In the genomic region with DNA sequence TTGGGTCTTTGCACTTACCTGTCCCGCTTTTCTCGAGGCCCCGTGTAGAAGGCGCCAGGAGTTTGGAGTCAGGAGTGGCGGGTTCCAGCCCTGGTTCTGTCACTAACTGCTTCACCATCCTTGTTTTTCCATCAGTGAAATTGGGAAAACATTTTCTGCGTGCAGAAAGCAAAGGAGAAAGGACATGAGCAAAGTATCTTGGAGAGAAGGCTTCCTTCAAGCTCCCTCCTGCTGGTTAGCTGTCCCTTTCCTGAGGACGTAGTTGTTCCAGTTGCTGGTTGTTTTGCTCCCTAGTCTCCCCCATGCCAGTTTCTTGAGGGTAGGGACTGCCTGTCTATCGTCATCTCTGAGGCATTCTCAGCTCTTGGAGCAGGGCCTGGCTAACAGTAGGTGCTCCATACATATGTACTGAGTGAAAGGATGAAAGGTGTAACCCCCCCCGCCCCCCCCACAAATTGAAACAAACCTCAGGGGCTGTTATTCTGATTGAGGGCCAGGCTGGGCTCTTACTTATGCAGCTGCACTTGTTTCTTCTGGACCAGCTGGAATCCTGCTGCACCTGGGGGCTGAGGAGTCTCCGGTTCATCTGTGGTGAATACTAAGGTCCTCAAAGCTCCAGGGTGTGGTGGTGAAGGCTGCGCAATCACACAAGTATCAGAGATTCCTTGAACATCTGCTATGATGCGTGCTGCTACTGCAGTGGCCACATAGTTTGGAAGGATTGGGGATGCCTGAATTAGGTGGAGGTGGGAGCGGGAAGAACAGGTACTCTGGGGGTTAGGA, we compare ENCODE assay signal across 8 cellular contexts. TPM values are rescaled to one million over a fixed set of nuclear protein-coding genes. Genes with fewer than 3 reads are reported as not detected.
DNase-seq lines count a peak whose midpoint lies in the region; ATAC-seq and TF ChIP-seq lines count a peak whose summit lies in the region.

No MANE protein-coding gene starts in this region.

- peaks cover 55% of the 10 kb centered on the region for H3K4me1 Mint-ChIP-seq in activated naive CD8-positive, alpha-beta T cell treated with anti-CD3 and anti-CD28 coated beads, Interleukin-2, amount 10 ng/mL, durations not matched to agents 7 days and 5 days

- peak overlapping the region; percentile 90 for H3K4me3 ChIP-seq in BJ (ENCODE audit: low read depth, low read length)
- H3K4me3 ChIP-seq in left lung = peak overlapping the region; percentile 58 to 59
- H3K4me3 ChIP-seq in upper lobe of left lung = peak overlapping the region; percentile 61 to 79 (median 74)

- peaks cover 31 to 64% of the 10 kb centered on the region in 2 donors for H3K4me1 ChIP-seq in left lung
- H3K4me1 ChIP-seq in upper lobe of left lung = peaks cover 39 to 50% (median 45%) of the 10 kb centered on the region in 4 donors

- no peak for TF ChIP-seq EP300 in upper lobe of left lung (IDR thresholded peaks at IDR 0.05)

- TF ChIP-seq CTCF in BJ (IDR thresholded peaks at IDR 0.05; ENCODE audit: insufficient read depth, low read depth, low read length) (no peak), left lung (IDR thresholded peaks at IDR 0.05) (no peak), upper lobe of left lung (IDR thresholded peaks at IDR 0.05) (no peak)

- H3K9me3 ChIP-seq in left lung (no peaks in the 10 kb centered on the region), upper lobe of left lung (no peaks in the 10 kb centered on the region)

- POLR2A ChIA-PET in BJ (lab: Charles Lee) = interaction anchor here (1.3 kb wide), 1 partner anchor 16 kb away, joined by 6 read pairs; no protein-coding TSS in a partner anchor
- POLR2A ChIA-PET in activated naive CD8-positive, alpha-beta T cell treated with anti-CD3 and anti-CD28 coated beads, Interleukin-2, amount 10 ng/mL, durations not matched to agents 7 days and 5 days (lab: Charles Lee) = interaction anchor here (2.0 to 3.0 kb wide), 4 partner anchors 10 to 79 kb away, joined by 11 to 25 read pairs (median 14); partner anchors contain the start of genes DCTN4, IRGM and RBM22

- H3K27me3 Mint-ChIP-seq in activated naive CD8-positive, alpha-beta T cell treated with anti-CD3 and anti-CD28 coated beads, Interleukin-2, amount 10 ng/mL, durations not matched to agents 7 days and 5 days = peaks cover 4% of the 10 kb centered on the region

- peak overlapping the region; percentile 97 for H3K27ac Mint-ChIP-seq in activated naive CD8-positive, alpha-beta T cell treated with anti-CD3 and anti-CD28 coated beads, Interleukin-2, amount 10 ng/mL, durations not matched to agents 7 days and 5 days

- 37 to 54% methylated on average over 12 to 13 of the region's 13 CpGs for WGBS in upper lobe of left lung, 2 donors

- H3K9me3 Mint-ChIP-seq in activated naive CD8-positive, alpha-beta T cell treated with anti-CD3 and anti-CD28 coated beads, Interleukin-2, amount 10 ng/mL, durations not matched to agents 7 days and 5 days = no peaks in the 10 kb centered on the region

- H3K36me3 Mint-ChIP-seq in activated naive CD8-positive, alpha-beta T cell treated with anti-CD3 and anti-CD28 coated beads, Interleukin-2, amount 10 ng/mL, durations not matched to agents 7 days and 5 days = peaks cover 9% of the 10 kb centered on the region

- H3K36me3 ChIP-seq in BJ (ENCODE audit: control insufficient read depth, insufficient read depth, low read length) (no peaks in the 10 kb centered on the region), left lung (no peaks in the 10 kb centered on the region), upper lobe of left lung (no peaks in the 10 kb centered on the region)

- intact Hi-C loops in left lung (cut with DNase I) = no loop called here

- ATAC-seq in HG02852 (IDR thresholded peaks at IDR 0.05; ENCODE audit: unreplicated experiment) (peak; percentile 1), left lung (no peak), upper lobe of left lung (ENCODE audit: low FRiP score in 2 of 2) (no peak), HG03108 (IDR thresholded peaks at IDR 0.05; ENCODE audit: unreplicated experiment) (no peak)
- no peak for ATAC-seq in activated naive CD8-positive, alpha-beta T cell treated with anti-CD3 and anti-CD28 coated beads, Interleukin-2, amount 10 ng/mL, durations not matched to agents 7 days and 5 days (ENCODE audit: low read depth)

- DNase-seq in BJ (ENCODE audit: low read depth) = no peak
- DNase-seq in activated naive CD8-positive, alpha-beta T cell treated with anti-CD3 and anti-CD28 coated beads, Interleukin-2, amount 10 ng/mL, durations not matched to agents 7 days and 5 days = no peak
- no peak for DNase-seq in left lung
- DNase-seq in upper lobe of left lung = no peak
- no peak for DNase-seq in stimulated activated naive CD4-positive, alpha-beta T cell treated with Interleukin-2 at 50 U/mL for 16 hours (lab: John Stamatoyannopoulos, UW)
- DNase-seq in NCI-H1694 (lab: John Stamatoyannopoulos, UW) = no peak

- peak overlapping the region; percentile 82 to 85 for H3K27ac ChIP-seq in left lung
- H3K27ac ChIP-seq in upper lobe of left lung = peak overlapping the region; percentile 84 to 95 (median 91)

- peak overlapping the region; percentile 100 for H3K4me3 Mint-ChIP-seq in activated naive CD8-positive, alpha-beta T cell treated with anti-CD3 and anti-CD28 coated beads, Interleukin-2, amount 10 ng/mL, durations not matched to agents 7 days and 5 days

- TF ChIP-seq POLR2A in upper lobe of left lung (IDR thresholded peaks at IDR 0.05) = no peak

- CTCF ChIA-PET in BJ (lab: Yijun Ruan, JAX) = interaction anchor here (0.8 to 5.7 kb wide), 11 partner anchors 7 to 320 kb away, joined by 3 to 27 read pairs (median 4); no protein-coding TSS in a partner anchor

- H3K27me3 ChIP-seq in BJ (ENCODE audit: control insufficient read depth, insufficient read depth, low read length) = no peaks in the 10 kb centered on the region
- H3K27me3 ChIP-seq in left lung = no peaks in the 10 kb centered on the region
- no peaks in the 10 kb centered on the region for H3K27me3 ChIP-seq in upper lobe of left lung

RNA-seq across cellular contexts. Expression of gene SMIM3, which starts 1.0 kb away (rescaled TPM):
- polyA plus RNA-seq in BJ (2011; rRNA removed) = 43.7 and 45.0 TPM in 2 replicates
- 11.0 and 12.7 TPM in 2 replicates for polyA minus RNA-seq in BJ (2011; rRNA and poly(A)+ RNA removed)
- 10 to 100 TPM; 15.7 to 16.8 TPM for total RNA-seq in activated naive CD8-positive, alpha-beta T cell treated with anti-CD3 and anti-CD28 coated beads, Interleukin-2, amount 10 ng/mL, durations not matched to agents 7 days and 5 days
- total RNA-seq in left lung = 10 to 100 TPM; 16.4 to 20.1 TPM
- 10 to 100 TPM; 20.4 to 40.0 (median 21.6) TPM for total RNA-seq in upper lobe of left lung

RNA-seq across cellular contexts. Expression of gene DCTN4, which starts 20.8 kb away (rescaled TPM):
- polyA plus RNA-seq in BJ (2011; rRNA removed) = 50.2 and 54.8 TPM in 2 replicates
- polyA minus RNA-seq in BJ (2011; rRNA and poly(A)+ RNA removed) = 53.1 and 55.1 TPM in 2 replicates
- 10 to 100 TPM; 43.2 to 43.3 TPM for total RNA-seq in activated naive CD8-positive, alpha-beta T cell treated with anti-CD3 and anti-CD28 coated beads, Interleukin-2, amount 10 ng/mL, durations not matched to agents 7 days and 5 days
- total RNA-seq in left lung (10 to 100 TPM; 69.5 to 70.0 TPM), upper lobe of left lung (100 to 1,000 TPM in 1 of 6 donors, 10 to 100 TPM in 5; 37.8 to 111 (median 71.4) TPM)
